Comparison of ENCODE assay signal across 11 cellular contexts in genomic region chr14:22448905-22449611, GRCh38.
DNase-seq lines count a peak whose midpoint lies in the region; ATAC-seq and TF ChIP-seq lines count a peak whose summit lies in the region.
"Had no signal": no experiment of that assay in that cellular context is flagged by ENCODE, and none has a peak within 500 bp of the region (broad histone marks: within the 10 kb centered on the region; RNA-seq: fewer than 3 reads in every experiment).

No MANE protein-coding gene starts in this region.

- H3K27ac Mint-ChIP-seq in CD4-positive, alpha-beta T cell = no peak overlapping the region
- H3K27ac Mint-ChIP-seq: nephron had no signal

- H3K9me3 ChIP-seq in neuron (ENCODE audit: low read length) = no peaks in the 10 kb centered on the region
- no peaks in the 10 kb centered on the region for H3K9me3 ChIP-seq in CD4-positive, alpha-beta T cell (ENCODE audit: control insufficient read depth, low read length)

- ATAC-seq in GM18861 (IDR thresholded peaks at IDR 0.05; ENCODE audit: unreplicated experiment) = peak; percentile 35
- ATAC-seq in HG02588 (IDR thresholded peaks at IDR 0.05; ENCODE audit: unreplicated experiment) = peak; percentile 41
- no peak for ATAC-seq in CD4-positive, alpha-beta T cell (ENCODE audit: poor library complexity)
- ATAC-seq in esophagus mucosa = no peak

- POLR2A ChIA-PET in CD4-positive, alpha-beta T cell (lab: Charles Lee) = no interaction called here
- POLR2A ChIA-PET in HEK293T (lab: Yijun Ruan, JAX) = no interaction called here

- H3K4me1 Mint-ChIP-seq in CD4-positive, alpha-beta T cell (ENCODE audit: low read depth) = no peaks in the 10 kb centered on the region

- H3K27ac ChIP-seq in CD4-positive, alpha-beta T cell (ENCODE audit: low read depth, low read length) = no peak overlapping the region

- TF ChIP-seq CTCF in NB4 (IDR thresholded peaks at IDR 0.05; ENCODE audit: low read depth, low read length) = no peak
- TF ChIP-seq CTCF in CD4-positive, alpha-beta T cell (IDR thresholded peaks at IDR 0.05) = no peak

- no peaks in the 10 kb centered on the region for H3K36me3 Mint-ChIP-seq in CD4-positive, alpha-beta T cell (ENCODE audit: low read depth)

- intact Hi-C loops in CD4-positive, alpha-beta T cell (cut with DNase I, micrococcal nuclease) = no loop called here

- H3K9me3 Mint-ChIP-seq in CD4-positive, alpha-beta T cell = no peaks in the 10 kb centered on the region

- H3K27me3 ChIP-seq in neuron (ENCODE audit: insufficient read depth, low read length) = no peaks in the 10 kb centered on the region
- H3K27me3 ChIP-seq in CD4-positive, alpha-beta T cell (ENCODE audit: control insufficient read depth, insufficient read depth, low read length) = no peaks in the 10 kb centered on the region

- DNase-seq in NB4 (ENCODE audit: low read depth) = peak; percentile 54
- DNase-seq in AG08396 (ENCODE audit: low spot score) = no peak
- DNase-seq in CD4-positive, alpha-beta T cell = no peak
- DNase-seq in HEK293T (ENCODE audit: extremely low spot score) = no peak
- DNase-seq: activated CD4-positive, alpha-beta T cell treated with anti-CD3 and anti-CD28 coated beads, Interleukin-2, amount 50 U/mL, for 4 hours; effector CD8-positive, alpha-beta T cell had no signal

- TF ChIP-seq POLR2A in NB4 (IDR thresholded peaks at IDR 0.05; ENCODE audit: extremely low read depth, insufficient read length) = no peak

- no peak overlapping the region for H3K4me3 Mint-ChIP-seq in CD4-positive, alpha-beta T cell
- H3K4me3 Mint-ChIP-seq: nephron had no signal

- no peaks in the 10 kb centered on the region for H3K27me3 Mint-ChIP-seq in CD4-positive, alpha-beta T cell

- peaks cover 5% of the 10 kb centered on the region for H3K4me1 ChIP-seq in neuron (ENCODE audit: insufficient read depth, low read length)

- peak overlapping the region; percentile 6 for H2AFZ ChIP-seq in neuron (ENCODE audit: low read depth, low read length)

- H3K4me3 ChIP-seq in NB4 (ENCODE audit: low read depth, low read length) (peak overlapping the region; percentile 72), neuron (ENCODE audit: low read length) (no peak overlapping the region)

- CTCF ChIA-PET in CD4-positive, alpha-beta T cell (lab: Charles Lee) = no interaction called here
- CTCF ChIA-PET in HEK293T (lab: Yijun Ruan, JAX) = interaction anchor here (0.6 kb wide), 1 partner anchor 74 kb away, joined by 3 read pairs; no protein-coding TSS in a partner anchor

- no peaks in the 10 kb centered on the region for H3K36me3 ChIP-seq in neuron (ENCODE audit: insufficient read depth, low read length)

TF ChIP-seq in HEK293T, 16 proteins besides CTCF, POLR2A, EP300 and RAD21:
- TF ChIP-seq L3MBTL2 (conservative IDR thresholded peaks at IDR 0.05) = no peak
- no peak for TF ChIP-seq ELF4 (IDR thresholded peaks at IDR 0.05)
- TF ChIP-seq SUZ12 (IDR thresholded peaks at IDR 0.05) = no peak
- TF ChIP-seq CTBP1 (IDR thresholded peaks at IDR 0.05; ENCODE audit: borderline replicate concordance) = no peak
- no peak for TF ChIP-seq TARDBP (IDR thresholded peaks at IDR 0.05)
- no peak for TF ChIP-seq SP1 (IDR thresholded peaks at IDR 0.05)
- no peak for TF ChIP-seq BHLHE40 (IDR thresholded peaks at IDR 0.05; ENCODE audit: borderline replicate concordance)
- no peak for TF ChIP-seq HDGF (IDR thresholded peaks at IDR 0.05; ENCODE audit: borderline replicate concordance)
- no peak for TF ChIP-seq LEF1 (IDR thresholded peaks at IDR 0.05; ENCODE audit: borderline replicate concordance)
- no peak for TF ChIP-seq FOXM1 (IDR thresholded peaks at IDR 0.05; ENCODE audit: borderline replicate concordance)
- no peak for TF ChIP-seq FOXA1 (IDR thresholded peaks at IDR 0.05)
- TF ChIP-seq ARNT (IDR thresholded peaks at IDR 0.05) = no peak
- TF ChIP-seq FOXK2 (IDR thresholded peaks at IDR 0.05) = no peak
- no peak for TF ChIP-seq PKNOX1 (IDR thresholded peaks at IDR 0.05)
- TF ChIP-seq NFRKB (IDR thresholded peaks at IDR 0.05) = no peak

Comparison
In these comparisons a context has a peak if more than half of its experiments do, and no peak if none do; other contexts are left out.
1. ATAC-seq: peak in GM18861 (single experiment) and HG02588 (single experiment); none in CD4-positive, alpha-beta T cell (single experiment) and esophagus mucosa (single experiment).